Comparison of ENCODE assay signal across 20 cellular contexts in the genomic region with DNA sequence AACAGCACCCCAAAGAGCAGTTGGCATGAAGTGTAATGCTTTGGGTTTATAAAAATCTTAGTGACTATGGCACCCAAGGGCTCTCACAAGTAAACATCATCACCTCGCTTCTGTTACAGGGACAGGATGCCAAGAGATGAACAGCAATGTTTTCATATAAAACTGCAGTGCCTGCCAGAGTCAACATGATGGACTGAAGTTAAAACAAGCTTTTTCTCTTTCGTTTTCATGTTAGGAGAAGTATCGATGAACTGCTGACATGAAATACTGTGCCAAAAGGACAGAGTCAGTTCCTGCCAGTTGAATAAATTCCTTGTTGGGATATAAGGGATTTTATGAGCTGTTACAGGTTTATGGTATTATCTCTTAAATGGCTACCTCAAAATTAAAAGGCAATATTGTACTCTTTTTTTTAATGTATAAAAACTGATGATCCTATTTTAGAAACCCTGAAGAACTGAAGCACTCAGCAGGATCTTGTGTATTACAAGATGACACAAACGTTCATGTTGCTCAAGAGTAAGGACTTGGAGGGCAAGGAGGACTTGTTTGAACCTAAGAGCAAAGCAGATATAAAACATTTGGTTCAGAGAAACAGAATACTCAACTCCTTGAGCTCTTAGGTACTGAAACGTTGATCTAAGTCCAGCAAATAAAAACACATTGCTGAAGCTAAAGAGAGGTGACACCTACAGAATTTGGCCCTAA.
DNase-seq lines count a peak whose midpoint lies in the region; TF ChIP-seq lines count a peak whose summit lies in the region.
"Had no signal": no experiment of that assay in that cellular context is flagged by ENCODE, and none has a peak within 500 bp of the region (broad histone marks: within the 10 kb centered on the region; RNA-seq: fewer than 3 reads in every experiment).

No MANE protein-coding gene starts in this region.

- H3K9me3 ChIP-seq in mammary epithelial cell (replicated peaks; ENCODE audit: insufficient read depth, low read length): no peaks in the 10 kb centered on the region
- H3K9me3 ChIP-seq in SK-N-SH: no peaks in the 10 kb centered on the region
- H3K9me3 ChIP-seq: adrenal gland; BLaER1 treated with 17β-estradiol and CSF1 and Interleukin-3, amounts not matched to agents 10 nM and 100 nM had no signal

- POLR2A ChIA-PET in MCF 10A (lab: Yijun Ruan, JAX): no interaction called here
- POLR2A ChIA-PET in SK-N-SH (lab: Yijun Ruan, JAX): no interaction called here

- H3K4me1 ChIP-seq in mammary epithelial cell (ENCODE audit: insufficient read depth, low read length) (no peaks in the 10 kb centered on the region), SK-N-SH (ENCODE audit: control insufficient read depth in 1 of 2, insufficient read depth in 2 of 2, low read depth in 1 of 2, low read length in 1 of 2) (peaks cover 0 to 3% of the 10 kb centered on the region in 2 experiments; a peak in 1 of 4 replicates)
- H3K4me1 ChIP-seq: adrenal gland had no signal

- H3K36me3 ChIP-seq in mammary epithelial cell (ENCODE audit: insufficient read depth, low read length) (no peaks in the 10 kb centered on the region), SK-N-SH (replicated peaks in 1 of 2; ENCODE audit: control insufficient read depth in 1 of 2, insufficient read depth in 2 of 2, low read length in 1 of 2) (peaks cover 0 to 33% of the 10 kb centered on the region in 2 experiments)
- H3K36me3 ChIP-seq: adrenal gland had no signal

- H3K4me3 ChIP-seq in mammary epithelial cell (replicated peaks in 1 of 3; ENCODE audit: insufficient read depth in 1 of 3, low read depth in 2 of 3, low read length in 3 of 3): no peak overlapping the region
- H3K4me3 ChIP-seq in SK-N-SH (ENCODE audit: low read depth in 2 of 2, low read length in 1 of 2): no peak overlapping the region
- H3K4me3 ChIP-seq: adrenal gland; BLaER1 treated with 17β-estradiol and CSF1 and Interleukin-3, amounts not matched to agents 10 nM and 100 nM; smooth muscle cell had no signal

- H3K27ac Mint-ChIP-seq in MCF 10A (ENCODE audit: low read depth, unreplicated experiment) (peak overlapping the region; percentile 27), chondrocyte (ENCODE audit: unreplicated experiment) (peak overlapping the region; percentile 51)
- H3K27ac Mint-ChIP-seq: natural killer cell had no signal

- intact Hi-C loops in MCF 10A (cut with micrococcal nuclease): no loop called here
- intact Hi-C loops in mammary epithelial cell (cut with micrococcal nuclease): no loop called here

- H3K9me3 Mint-ChIP-seq in MCF 10A (ENCODE audit: unreplicated experiment) (no peaks in the 10 kb centered on the region), chondrocyte (ENCODE audit: low read depth) (no peaks in the 10 kb centered on the region)
- H3K9me3 Mint-ChIP-seq: natural killer cell had no signal

- in situ Hi-C loops in mammary epithelial cell (cut with MboI; ENCODE audit: low sequenced_read_pairs in 2 of 2): loop anchor here (5.0 to 25.0 kb wide), 3 partner anchors 81 to 1121 kb away; no protein-coding TSS in a partner anchor

- 72% methylated on average over 5 of the region's 5 CpGs for WGBS in mammary epithelial cell (ENCODE audit: low coverage, missing lambda C conversion rate)
- WGBS in SK-N-SH (ENCODE audit: low lambda C conversion rate): 85% methylated on average over 5 of the region's 5 CpGs

- TF ChIP-seq EP300 in SK-N-SH (IDR thresholded peaks at IDR 0.05; ENCODE audit: borderline replicate concordance in 1 of 2, low read depth in 1 of 2, low read length in 1 of 2): no peak

- TF ChIP-seq CTCF in MCF 10A (IDR thresholded peaks at IDR 0.05; ENCODE audit: unreplicated experiment) (no peak), mammary epithelial cell (conservative IDR thresholded peaks at IDR 0.05 in 1 of 2, IDR thresholded peaks at IDR 0.05 in 1 of 2; ENCODE audit: extremely low read depth in 1 of 2, insufficient read depth in 1 of 2, low read depth in 1 of 2, low read length in 2 of 2) (no peak), chondrocyte (IDR thresholded peaks at IDR 0.05) (no peak), SK-N-SH (IDR thresholded peaks at IDR 0.05) (no peak)

- H3K79me2 ChIP-seq in mammary epithelial cell (ENCODE audit: insufficient read depth, low read length) (no peaks in the 10 kb centered on the region), SK-N-SH (ENCODE audit: insufficient read depth) (no peaks in the 10 kb centered on the region)

- TF ChIP-seq RAD21 in SK-N-SH (IDR thresholded peaks at IDR 0.05; ENCODE audit: low read length): no peak

- H2AFZ ChIP-seq in mammary epithelial cell (ENCODE audit: low read depth, low read length): no peak overlapping the region
- H2AFZ ChIP-seq in SK-N-SH (ENCODE audit: low read depth): no peak overlapping the region

- H3K27ac ChIP-seq in mammary epithelial cell (ENCODE audit: insufficient read depth, low read depth, low read length) (no peak overlapping the region), SK-N-SH (ENCODE audit: low read depth in 2 of 2, low read length in 1 of 2) (no peak overlapping the region)
- H3K27ac ChIP-seq: adrenal gland; BLaER1 treated with 17β-estradiol and CSF1 and Interleukin-3, amounts not matched to agents 10 nM and 100 nM had no signal

- no peaks in the 10 kb centered on the region for H3K9me2 ChIP-seq in SK-N-SH

- dilution Hi-C loops in mammary epithelial cell (cut with HindIII; ENCODE audit: low sequenced_read_pairs): loop anchor here (5.0 kb wide), 2 partner anchors 101 to 641 kb away; no protein-coding TSS in a partner anchor

- H3K9ac ChIP-seq in mammary epithelial cell (ENCODE audit: insufficient read depth, low read length): no peak overlapping the region
- H3K9ac ChIP-seq in SK-N-SH: no peak overlapping the region
- H3K9ac ChIP-seq: BLaER1 treated with 17β-estradiol and CSF1 and Interleukin-3, amounts not matched to agents 10 nM and 100 nM had no signal

- DNase-seq in MCF 10A (ENCODE audit: unreplicated experiment): no peak
- no peak for DNase-seq in mammary epithelial cell
- DNase-seq in chondrocyte (ENCODE audit: low spot score): no peak
- peak; percentile 58 for DNase-seq in iris pigment epithelial cell (ENCODE audit: low read depth)
- peak; percentile 52 for DNase-seq in stromal cell of bone marrow (ENCODE audit: low read depth)
- DNase-seq in SK-N-SH: no peak
- DNase-seq in putamen (ENCODE audit: low spot score): no peak
- DNase-seq in GM19240 (ENCODE audit: insufficient read length, low spot score): no peak
- DNase-seq: activated CD4-positive, alpha-beta T cell treated with anti-CD3 and anti-CD28 coated beads for 48 hours; adrenal gland; caudate nucleus; effector CD8-positive, alpha-beta T cell; EL; H7; natural killer cell; NCI-H510A; SHP77; stimulated activated CD4-positive, alpha-beta T cell treated with anti-CD3 and anti-CD28 coated beads, Interleukin-4, amount 100 ng/mL, for 4 hours had no signal

- no peak overlapping the region for H3K4me3 Mint-ChIP-seq in MCF 10A (ENCODE audit: unreplicated experiment)
- H3K4me3 Mint-ChIP-seq in chondrocyte (ENCODE audit: unreplicated experiment): no peak overlapping the region
- H3K4me3 Mint-ChIP-seq: natural killer cell had no signal

- H3K27me3 Mint-ChIP-seq in MCF 10A (ENCODE audit: insufficient read depth, unreplicated experiment) (no peaks in the 10 kb centered on the region), chondrocyte (ENCODE audit: low read depth) (no peaks in the 10 kb centered on the region)

- no TSS peak for BruUV-seq in MCF 10A (replicated peaks; lab: Mats Ljungman, UMichigan)
- no TSS peak for BruUV-seq in mammary epithelial cell (replicated peaks; lab: Mats Ljungman, UMichigan)

- H4K20me1 ChIP-seq in mammary epithelial cell (ENCODE audit: insufficient read depth, low read length): no peaks in the 10 kb centered on the region
- no peaks in the 10 kb centered on the region for H4K20me1 ChIP-seq in SK-N-SH (ENCODE audit: insufficient read depth)

- no peaks in the 10 kb centered on the region for H3K4me1 Mint-ChIP-seq in MCF 10A (ENCODE audit: insufficient read depth, unreplicated experiment)
- H3K4me1 Mint-ChIP-seq in chondrocyte (ENCODE audit: low read depth): peaks cover 18% of the 10 kb centered on the region
- H3K4me1 Mint-ChIP-seq: natural killer cell had no signal

- H3K4me2 ChIP-seq in mammary epithelial cell (ENCODE audit: insufficient read depth, low read depth, low read length): no peak overlapping the region
- no peak overlapping the region for H3K4me2 ChIP-seq in SK-N-SH
- H3K4me2 ChIP-seq: BLaER1 treated with 17β-estradiol and CSF1 and Interleukin-3, amounts not matched to agents 10 nM and 100 nM; smooth muscle cell had no signal

- no peaks in the 10 kb centered on the region for H3F3A ChIP-seq in SK-N-SH (replicated peaks; ENCODE audit: insufficient read depth)

- H3K36me3 Mint-ChIP-seq in MCF 10A (ENCODE audit: insufficient read depth, unreplicated experiment): peaks cover 16% of the 10 kb centered on the region
- peaks cover 13% of the 10 kb centered on the region for H3K36me3 Mint-ChIP-seq in chondrocyte (ENCODE audit: low read depth)
- H3K36me3 Mint-ChIP-seq: natural killer cell had no signal

- H3K27me3 ChIP-seq in mammary epithelial cell (ENCODE audit: insufficient read depth, low read length) (no peaks in the 10 kb centered on the region), SK-N-SH (ENCODE audit: insufficient read depth) (no peaks in the 10 kb centered on the region)
- H3K27me3 ChIP-seq: adrenal gland; BLaER1 treated with 17β-estradiol and CSF1 and Interleukin-3, amounts not matched to agents 10 nM and 100 nM had no signal

- CTCF ChIA-PET in MCF 10A (lab: Yijun Ruan, JAX) (interaction anchor here (0.6 to 3.9 kb wide), 7 partner anchors 8 to 1298 kb away, joined by 3 to 43 read pairs (median 3); no protein-coding TSS in a partner anchor), mammary epithelial cell (lab: Charles Lee; ENCODE audit: low non-redundant PET) (no interaction called here), SK-N-SH (lab: Yijun Ruan, JAX) (interaction anchor here (0.6 to 8.2 kb wide), 12 partner anchors 9 to 730 kb away, joined by 3 to 61 read pairs (median 4); no protein-coding TSS in a partner anchor)

TF ChIP-seq in SK-N-SH, 30 proteins besides CTCF, POLR2A, EP300 and RAD21 (continues in another document):
- TF ChIP-seq RCOR1 (IDR thresholded peaks at IDR 0.05; ENCODE audit: low read length) (no peak), SIN3A (IDR thresholded peaks at IDR 0.05; ENCODE audit: borderline replicate concordance, low read depth, low read length) (no peak), FOXJ3 (CRISPR knock-in tag; IDR thresholded peaks at IDR 0.05) (no peak), SMC3 (IDR thresholded peaks at IDR 0.05; ENCODE audit: low read depth, low read length) (no peak), YY1 (IDR thresholded peaks at IDR 0.05; ENCODE audit: low read depth) (no peak), JUND (IDR thresholded peaks at IDR 0.05) (no peak), FOSL2 (IDR thresholded peaks at IDR 0.05; ENCODE audit: borderline replicate concordance, low read depth) (no peak), NRF1 (IDR thresholded peaks at IDR 0.05; ENCODE audit: low read depth, low read length) (no peak)

Comparison
In these comparisons a context has a peak if more than half of its experiments do, and no peak if none do; other contexts are left out.
1. DNase-seq: peak in iris pigment epithelial cell (single experiment) and stromal cell of bone marrow (single experiment); none in MCF 10A (single experiment), mammary epithelial cell (single experiment), chondrocyte (single experiment), SK-N-SH (single experiment), putamen (single experiment) and GM19240 (single experiment).